8 cellular contexts compared by ENCODE assay signal in genomic region chr14:34051966-34052657, GRCh38.
DNase-seq lines count a peak whose midpoint lies in the region; ATAC-seq and TF ChIP-seq lines count a peak whose summit lies in the region.

No MANE protein-coding gene starts in this region.

- TF ChIP-seq CTCF in breast epithelium (IDR thresholded peaks at IDR 0.05) (no peak), uterus (IDR thresholded peaks at IDR 0.05) (no peak), esophagus squamous epithelium (IDR thresholded peaks at IDR 0.05) (no peak)

- H3K36me3 ChIP-seq in breast epithelium, result no peaks in the 10 kb centered on the region
- no peaks in the 10 kb centered on the region for H3K36me3 ChIP-seq in uterus
- no peaks in the 10 kb centered on the region for H3K36me3 ChIP-seq in esophagus squamous epithelium

- H3K4me1 ChIP-seq in breast epithelium (peaks cover 0 to 3% of the 10 kb centered on the region in 2 donors), uterus (peaks cover 0 to 9% of the 10 kb centered on the region in 2 donors), esophagus squamous epithelium (no peaks in the 10 kb centered on the region)

- no peaks in the 10 kb centered on the region for H3K27me3 ChIP-seq in breast epithelium
- H3K27me3 ChIP-seq in uterus, result no peaks in the 10 kb centered on the region
- no peaks in the 10 kb centered on the region for H3K27me3 ChIP-seq in esophagus squamous epithelium

- H3K27ac ChIP-seq in breast epithelium (peak overlapping the region; percentile 30 to 51), uterus (peak overlapping the region; percentile 62 to 64), esophagus squamous epithelium (peak overlapping the region in 1 of 4 donors; percentile 17)

- peaks cover 56% of the 10 kb centered on the region for H3K4me1 Mint-ChIP-seq in activated naive CD8-positive, alpha-beta T cell treated with anti-CD3 and anti-CD28 coated beads, Interleukin-2, amount 10 ng/mL, durations not matched to agents 7 days and 5 days
- H3K4me1 Mint-ChIP-seq in activated naive CD8-positive, alpha-beta T cell treated with anti-CD3 and anti-CD28 coated beads for 36 hours, result peaks cover 19% of the 10 kb centered on the region

- H3K4me3 ChIP-seq in breast epithelium (no peak overlapping the region), uterus (no peak overlapping the region), esophagus squamous epithelium (no peak overlapping the region)

- peak; percentile 69 for ATAC-seq in activated naive CD8-positive, alpha-beta T cell treated with anti-CD3 and anti-CD28 coated beads, Interleukin-2, amount 10 ng/mL, durations not matched to agents 7 days and 5 days (ENCODE audit: low read depth)
- ATAC-seq in GM18519 (IDR thresholded peaks at IDR 0.05; ENCODE audit: low FRiP score, unreplicated experiment), result no peak

- POLR2A ChIA-PET in activated naive CD8-positive, alpha-beta T cell treated with anti-CD3 and anti-CD28 coated beads, Interleukin-2, amount 10 ng/mL, durations not matched to agents 7 days and 5 days (lab: Charles Lee), result interaction anchor here (0.9 to 1.8 kb wide), 4 partner anchors 8 to 40 kb away, joined by 3 to 6 read pairs (median 3); no protein-coding TSS in a partner anchor

- peak overlapping the region; percentile 76 for H3K27ac Mint-ChIP-seq in activated naive CD8-positive, alpha-beta T cell treated with anti-CD3 and anti-CD28 coated beads, Interleukin-2, amount 10 ng/mL, durations not matched to agents 7 days and 5 days
- H3K27ac Mint-ChIP-seq in activated naive CD8-positive, alpha-beta T cell treated with anti-CD3 and anti-CD28 coated beads for 36 hours, result no peak overlapping the region

- DNase-seq in activated naive CD8-positive, alpha-beta T cell treated with anti-CD3 and anti-CD28 coated beads, Interleukin-2, amount 10 ng/mL, durations not matched to agents 7 days and 5 days, result no peak
- DNase-seq in activated naive CD8-positive, alpha-beta T cell treated with anti-CD3 and anti-CD28 coated beads for 36 hours, result no peak
- DNase-seq in HPDE6-E6E7 (ENCODE audit: extremely low spot score), result peak; percentile 54
- no peak for DNase-seq in breast epithelium (ENCODE audit: low spot score in 2 of 2)
- peak; percentile 41 to 63 for DNase-seq in uterus
- no peak for DNase-seq in esophagus squamous epithelium (lab: John Stamatoyannopoulos, UW)
- DNase-seq in NCI-H128 (lab: John Stamatoyannopoulos, UW; ENCODE audit: unreplicated experiment), result no peak

- TF ChIP-seq POLR2A in breast epithelium (IDR thresholded peaks at IDR 0.05) (no peak), uterus (IDR thresholded peaks at IDR 0.05) (no peak), esophagus squamous epithelium (IDR thresholded peaks at IDR 0.05) (no peak)

- WGBS in esophagus squamous epithelium, 2 donors, result 50 to 63% methylated on average over 5 of the region's 5 CpGs

- peaks cover 2% of the 10 kb centered on the region for H3K9me3 Mint-ChIP-seq in activated naive CD8-positive, alpha-beta T cell treated with anti-CD3 and anti-CD28 coated beads, Interleukin-2, amount 10 ng/mL, durations not matched to agents 7 days and 5 days
- H3K9me3 Mint-ChIP-seq in activated naive CD8-positive, alpha-beta T cell treated with anti-CD3 and anti-CD28 coated beads for 36 hours, result no peaks in the 10 kb centered on the region

- H3K27me3 Mint-ChIP-seq in activated naive CD8-positive, alpha-beta T cell treated with anti-CD3 and anti-CD28 coated beads, Interleukin-2, amount 10 ng/mL, durations not matched to agents 7 days and 5 days, result peaks cover 11% of the 10 kb centered on the region
- H3K27me3 Mint-ChIP-seq in activated naive CD8-positive, alpha-beta T cell treated with anti-CD3 and anti-CD28 coated beads for 36 hours, result peaks cover 22% of the 10 kb centered on the region

- intact Hi-C loops in breast epithelium (cut with DNase I; ENCODE audit: low total_unique reads), result no loop called here
- intact Hi-C loops in uterus (cut with DNase I; ENCODE audit: low total_unique reads), result no loop called here
- intact Hi-C loops in esophagus squamous epithelium (cut with DNase I), result no loop called here

- peak overlapping the region; percentile 64 for H3K4me3 Mint-ChIP-seq in activated naive CD8-positive, alpha-beta T cell treated with anti-CD3 and anti-CD28 coated beads, Interleukin-2, amount 10 ng/mL, durations not matched to agents 7 days and 5 days
- no peak overlapping the region for H3K4me3 Mint-ChIP-seq in activated naive CD8-positive, alpha-beta T cell treated with anti-CD3 and anti-CD28 coated beads for 36 hours

- no peaks in the 10 kb centered on the region for H3K9me3 ChIP-seq in breast epithelium
- H3K9me3 ChIP-seq in uterus, result no peaks in the 10 kb centered on the region
- H3K9me3 ChIP-seq in esophagus squamous epithelium, result no peaks in the 10 kb centered on the region

- peaks cover 23% of the 10 kb centered on the region for H3K36me3 Mint-ChIP-seq in activated naive CD8-positive, alpha-beta T cell treated with anti-CD3 and anti-CD28 coated beads, Interleukin-2, amount 10 ng/mL, durations not matched to agents 7 days and 5 days
- no peaks in the 10 kb centered on the region for H3K36me3 Mint-ChIP-seq in activated naive CD8-positive, alpha-beta T cell treated with anti-CD3 and anti-CD28 coated beads for 36 hours

Comparison
In these comparisons a context has a peak if more than half of its experiments do, and no peak if none do; other contexts are left out.
1. DNase-seq: peak in HPDE6-E6E7 (single experiment) and uterus (2 of 2); none in activated naive CD8-positive, alpha-beta T cell treated with anti-CD3 and anti-CD28 coated beads, Interleukin-2, amount 10 ng/mL, durations not matched to agents 7 days and 5 days (single experiment), activated naive CD8-positive, alpha-beta T cell treated with anti-CD3 and anti-CD28 coated beads for 36 hours (single experiment), breast epithelium (0 of 2), esophagus squamous epithelium (single experiment) and NCI-H128 (single experiment).